21 cellular contexts compared by ENCODE assay signal in genomic region chr6:49923826-49924225, GRCh38. TPM values are rescaled to one million over a fixed set of nuclear protein-coding genes. Genes with fewer than 3 reads are reported as not detected.
DNase-seq lines count a peak whose midpoint lies in the region; ATAC-seq and TF ChIP-seq lines count a peak whose summit lies in the region.
"Had no signal": no experiment of that assay in that cellular context is flagged by ENCODE, and none has a peak within 500 bp of the region (broad histone marks: within the 10 kb centered on the region; RNA-seq: fewer than 3 reads in every experiment).

No MANE protein-coding gene starts in this region.

- no peaks in the 10 kb centered on the region for H3F3A ChIP-seq in neural cell (ENCODE audit: insufficient read depth, low read length, poor library complexity, severe bottlenecking)

- H3K27me3 Mint-ChIP-seq in mesothelial cell of epicardium (ENCODE audit: low read depth), result no peaks in the 10 kb centered on the region

- H3K9me3 ChIP-seq in neural cell (ENCODE audit: low read length), result no peaks in the 10 kb centered on the region
- H3K9me3 ChIP-seq: left lung, suprapubic skin had no signal

- H3K9me2 ChIP-seq in neural cell (ENCODE audit: insufficient read depth, low read length), result no peaks in the 10 kb centered on the region

- peak; percentile 44 for TF ChIP-seq RAD21 in neural cell (conservative IDR thresholded peaks at IDR 0.05)

- peak; percentile 35 for TF ChIP-seq CTCF in neural cell (IDR thresholded peaks at IDR 0.05; ENCODE audit: poor library complexity, severe bottlenecking)
- no peak for TF ChIP-seq CTCF in mesothelial cell of epicardium (IDR thresholded peaks at IDR 0.05; ENCODE audit: unreplicated experiment)

- no peak overlapping the region for H3K27ac Mint-ChIP-seq in mesothelial cell of epicardium
- H3K27ac Mint-ChIP-seq: T-helper 1 cell treated with Interleukin-12 subunit alpha and Interleukin-12 subunit beta and Interleukin-4 antibody, amounts not matched to agents 30 μg/mL and 1 μg/mL, for 36 hours had no signal

- H3K36me3 Mint-ChIP-seq in mesothelial cell of epicardium, result no peaks in the 10 kb centered on the region

- no peaks in the 10 kb centered on the region for H3K36me3 ChIP-seq in neural cell (ENCODE audit: insufficient read depth, low read length)
- H3K36me3 ChIP-seq: left lung, suprapubic skin had no signal

- no peaks in the 10 kb centered on the region for H3K4me1 Mint-ChIP-seq in mesothelial cell of epicardium

- no peak overlapping the region for H3K4me2 ChIP-seq in neural cell (ENCODE audit: low read length)
- H3K4me2 ChIP-seq: hepatocyte had no signal

- no peaks in the 10 kb centered on the region for H3K9me3 Mint-ChIP-seq in mesothelial cell of epicardium
- H3K9me3 Mint-ChIP-seq: T-helper 1 cell treated with Interleukin-12 subunit alpha and Interleukin-12 subunit beta and Interleukin-4 antibody, amounts not matched to agents 30 μg/mL and 1 μg/mL, for 36 hours had no signal

- no peaks in the 10 kb centered on the region for H4K20me1 ChIP-seq in neural cell (ENCODE audit: insufficient read depth)

- no peak for TF ChIP-seq EP300 in neural cell (conservative IDR thresholded peaks at IDR 0.05; ENCODE audit: poor library complexity, severe bottlenecking)

- H3K9ac ChIP-seq in neural cell (ENCODE audit: low read length), result no peak overlapping the region

- no peaks in the 10 kb centered on the region for H3K79me2 ChIP-seq in neural cell (replicated peaks; ENCODE audit: insufficient read depth, low read length)
- H3K79me2 ChIP-seq: hepatocyte had no signal

- no peak overlapping the region for H3K27ac ChIP-seq in neural cell (ENCODE audit: low read length)
- H3K27ac ChIP-seq: hepatocyte, left lung, suprapubic skin had no signal

- in situ Hi-C loops in SK-MEL-5 (cut with HindIII; ENCODE audit: low pct_unique_long_range_greater_than_20kb, low sequenced_read_pairs), result no loop called here

- no peaks in the 10 kb centered on the region for H3K27me3 ChIP-seq in neural cell (ENCODE audit: insufficient read depth, low read depth, low read length)
- H3K27me3 ChIP-seq: left lung, suprapubic skin had no signal

- no peak overlapping the region for H2AFZ ChIP-seq in neural cell (ENCODE audit: low read depth, low read length)
- H2AFZ ChIP-seq: hepatocyte had no signal

- H3K4me3 ChIP-seq in neural cell (ENCODE audit: low read length), result no peak overlapping the region
- H3K4me3 ChIP-seq: hepatocyte, left lung, suprapubic skin had no signal

- ATAC-seq in HG03432 (IDR thresholded peaks at IDR 0.05; ENCODE audit: unreplicated experiment) (peak; percentile 43), GM19328 (IDR thresholded peaks at IDR 0.05; ENCODE audit: unreplicated experiment) (no peak), GM21723 (IDR thresholded peaks at IDR 0.05; ENCODE audit: unreplicated experiment) (no peak)
- ATAC-seq: left lung had no signal

- no peak overlapping the region for H3K4me3 Mint-ChIP-seq in mesothelial cell of epicardium
- H3K4me3 Mint-ChIP-seq: T-helper 1 cell treated with Interleukin-12 subunit alpha and Interleukin-12 subunit beta and Interleukin-4 antibody, amounts not matched to agents 30 μg/mL and 1 μg/mL, for 36 hours had no signal

- DNase-seq in NCI-H748 (lab: John Stamatoyannopoulos, UW; ENCODE audit: unreplicated experiment) (peak; percentile 64), NCI-H748 treated with DMSO at 0.1 percent for 48 hours (lab: John Stamatoyannopoulos, UW) (no peak), SK-MEL-5 (ENCODE audit: low read depth, low spot score) (peak; percentile 10), mesothelial cell of epicardium (ENCODE audit: low spot score in 2 of 2, unreplicated experiment in 2 of 2) (no peak)
- DNase-seq: amniotic stem cell; caudate nucleus; effector CD4-positive, alpha-beta T cell; left lung; NCI-H1694; SHP77; stimulated activated CD4-positive, alpha-beta T cell treated with anti-CD3 and anti-CD28 coated beads, Interleukin-4, amount 100 ng/mL, for 24 hours had no signal

TF ChIP-seq in neural cell, 6 proteins besides CTCF, POLR2A, EP300 and RAD21:
- TF ChIP-seq EZH2 (IDR thresholded peaks at IDR 0.05; ENCODE audit: borderline replicate concordance, insufficient read depth, low read length, poor library complexity, severe bottlenecking), result no peak
- no peak for TF ChIP-seq MXI1 (conservative IDR thresholded peaks at IDR 0.05; ENCODE audit: poor library complexity, severe bottlenecking)
- no peak for TF ChIP-seq TAF1 (IDR thresholded peaks at IDR 0.05; ENCODE audit: low read depth)
- TF ChIP-seq, protein P1, sequence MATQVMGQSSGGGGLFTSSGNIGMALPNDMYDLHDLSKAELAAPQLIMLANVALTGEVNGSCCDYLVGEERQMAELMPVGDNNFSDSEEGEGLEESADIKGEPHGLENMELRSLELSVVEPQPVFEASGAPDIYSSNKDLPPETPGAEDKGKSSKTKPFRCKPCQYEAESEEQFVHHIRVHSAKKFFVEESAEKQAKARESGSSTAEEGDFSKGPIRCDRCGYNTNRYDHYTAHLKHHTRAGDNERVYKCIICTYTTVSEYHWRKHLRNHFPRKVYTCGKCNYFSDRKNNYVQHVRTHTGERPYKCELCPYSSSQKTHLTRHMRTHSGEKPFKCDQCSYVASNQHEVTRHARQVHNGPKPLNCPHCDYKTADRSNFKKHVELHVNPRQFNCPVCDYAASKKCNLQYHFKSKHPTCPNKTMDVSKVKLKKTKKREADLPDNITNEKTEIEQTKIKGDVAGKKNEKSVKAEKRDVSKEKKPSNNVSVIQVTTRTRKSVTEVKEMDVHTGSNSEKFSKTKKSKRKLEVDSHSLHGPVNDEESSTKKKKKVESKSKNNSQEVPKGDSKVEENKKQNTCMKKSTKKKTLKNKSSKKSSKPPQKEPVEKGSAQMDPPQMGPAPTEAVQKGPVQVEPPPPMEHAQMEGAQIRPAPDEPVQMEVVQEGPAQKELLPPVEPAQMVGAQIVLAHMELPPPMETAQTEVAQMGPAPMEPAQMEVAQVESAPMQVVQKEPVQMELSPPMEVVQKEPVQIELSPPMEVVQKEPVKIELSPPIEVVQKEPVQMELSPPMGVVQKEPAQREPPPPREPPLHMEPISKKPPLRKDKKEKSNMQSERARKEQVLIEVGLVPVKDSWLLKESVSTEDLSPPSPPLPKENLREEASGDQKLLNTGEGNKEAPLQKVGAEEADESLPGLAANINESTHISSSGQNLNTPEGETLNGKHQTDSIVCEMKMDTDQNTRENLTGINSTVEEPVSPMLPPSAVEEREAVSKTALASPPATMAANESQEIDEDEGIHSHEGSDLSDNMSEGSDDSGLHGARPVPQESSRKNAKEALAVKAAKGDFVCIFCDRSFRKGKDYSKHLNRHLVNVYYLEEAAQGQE (IDR thresholded peaks at IDR 0.05; ENCODE audit: borderline replicate concordance), result no peak
- TF ChIP-seq POLR2AphosphoS5 (IDR thresholded peaks at IDR 0.05), result no peak
- no peak for TF ChIP-seq SMC3 (conservative IDR thresholded peaks at IDR 0.05; ENCODE audit: poor library complexity)

RNA-seq across cellular contexts. Expression of gene DEFB114, which starts 40.1 kb away (rescaled TPM):
- not detected in 2 replicates for total RNA-seq in SK-MEL-5 (2014; rRNA removed; shearing (Covaris generic))
- not detected in 2 replicates for polyA plus RNA-seq in SK-MEL-5 (2015; cell fraction: cytosol; rRNA removed)
- polyA plus RNA-seq in SK-MEL-5 (2015; cell fraction: nucleus; rRNA removed), result not detected in 2 replicates
- polyA plus RNA-seq in neural cell, result not detected in 2 replicates
- not detected in 2 replicates for polyA minus RNA-seq in neural cell
- not detected in 3 replicates for total RNA-seq in mesothelial cell of epicardium
- total RNA-seq: G401, hepatocyte, left lung, osteoblast, suprapubic skin had no signal
- polyA plus RNA-seq: AG04450, hepatocyte had no signal

RNA-seq across cellular contexts. Expression of gene DEFB113, which starts 45.6 kb away (rescaled TPM):
- total RNA-seq in SK-MEL-5 (2014; rRNA removed; shearing (Covaris generic)), result not detected in 2 replicates
- not detected in 2 replicates for polyA plus RNA-seq in SK-MEL-5 (2015; cell fraction: cytosol; rRNA removed)
- not detected in 2 replicates for polyA plus RNA-seq in SK-MEL-5 (2015; cell fraction: nucleus; rRNA removed)
- polyA plus RNA-seq in neural cell, result not detected in 2 replicates
- polyA minus RNA-seq in neural cell, result not detected in 2 replicates
- total RNA-seq in mesothelial cell of epicardium, result not detected in 3 replicates
- total RNA-seq: G401, hepatocyte, left lung, osteoblast, suprapubic skin had no signal
- polyA plus RNA-seq: AG04450, hepatocyte had no signal

RNA-seq across cellular contexts. Expression of gene CRISP1, which starts 57.5 kb away (rescaled TPM):
- total RNA-seq in SK-MEL-5 (2014; rRNA removed; shearing (Covaris generic)), result not detected in 2 replicates
- not detected in 2 replicates for polyA plus RNA-seq in SK-MEL-5 (2015; cell fraction: cytosol; rRNA removed)
- polyA plus RNA-seq in SK-MEL-5 (2015; cell fraction: nucleus; rRNA removed), result not detected in 2 replicates
- not detected in 2 replicates for polyA plus RNA-seq in neural cell
- not detected in 2 replicates for polyA minus RNA-seq in neural cell
- not detected in 3 replicates for total RNA-seq in mesothelial cell of epicardium
- total RNA-seq: G401, hepatocyte, left lung, osteoblast, suprapubic skin had no signal
- polyA plus RNA-seq: AG04450, hepatocyte had no signal

Comparison
In these comparisons a context has a peak if more than half of its experiments do, and no peak if none do; other contexts are left out.
1. DNase-seq: peak in NCI-H748 (single experiment) and SK-MEL-5 (single experiment); none in NCI-H748 treated with DMSO at 0.1 percent for 48 hours (single experiment) and mesothelial cell of epicardium (0 of 2).